1 cellular context compared by ENCODE assay signal in the genomic region with DNA sequence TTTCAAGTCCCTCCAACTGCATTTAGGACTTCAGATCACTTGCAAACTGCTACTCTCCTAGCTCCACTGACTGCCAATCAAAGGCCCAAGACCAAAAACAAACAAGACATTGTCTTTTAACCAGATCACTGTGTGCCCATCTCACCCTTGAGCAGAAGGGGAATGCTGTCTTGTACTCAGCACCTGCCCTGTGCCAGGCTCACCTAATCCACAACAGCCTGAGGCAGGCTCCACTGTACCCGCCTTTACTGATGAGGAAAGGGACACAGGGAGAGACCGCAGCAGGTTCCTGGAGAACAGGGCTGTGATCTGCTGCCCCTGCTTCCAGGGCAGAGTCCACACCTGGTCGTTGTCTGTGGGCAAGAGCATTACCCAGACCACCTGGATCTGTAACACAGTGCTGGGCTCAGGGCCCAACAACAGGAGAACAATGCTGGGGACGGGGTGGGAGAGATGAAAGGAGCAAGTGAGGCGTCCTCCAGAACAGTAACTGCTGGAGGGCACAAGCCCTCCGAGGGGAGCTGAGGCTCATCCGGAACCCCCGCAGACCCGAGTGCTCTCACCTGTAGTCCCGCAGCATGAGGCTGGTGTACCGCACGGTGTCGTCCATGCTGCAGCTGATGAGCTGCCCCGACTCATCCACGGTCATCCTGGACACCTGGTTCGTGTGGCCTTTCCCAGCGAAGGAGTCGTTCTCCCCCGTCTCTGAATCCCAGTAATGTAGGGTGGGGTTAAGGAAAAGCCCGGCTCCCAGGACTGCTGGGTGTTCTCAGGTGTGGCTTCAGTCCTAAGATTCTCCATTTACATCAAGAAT.
TF ChIP-seq lines count a peak whose summit lies in the region.

No MANE protein-coding gene starts in this region.

TF ChIP-seq in SK-N-SH treated with all-trans-retinoic acid at 6 μM for 48 hours, 23 proteins besides CTCF, POLR2A, EP300 and RAD21 (continued from another document):
- TF ChIP-seq, protein P1, sequence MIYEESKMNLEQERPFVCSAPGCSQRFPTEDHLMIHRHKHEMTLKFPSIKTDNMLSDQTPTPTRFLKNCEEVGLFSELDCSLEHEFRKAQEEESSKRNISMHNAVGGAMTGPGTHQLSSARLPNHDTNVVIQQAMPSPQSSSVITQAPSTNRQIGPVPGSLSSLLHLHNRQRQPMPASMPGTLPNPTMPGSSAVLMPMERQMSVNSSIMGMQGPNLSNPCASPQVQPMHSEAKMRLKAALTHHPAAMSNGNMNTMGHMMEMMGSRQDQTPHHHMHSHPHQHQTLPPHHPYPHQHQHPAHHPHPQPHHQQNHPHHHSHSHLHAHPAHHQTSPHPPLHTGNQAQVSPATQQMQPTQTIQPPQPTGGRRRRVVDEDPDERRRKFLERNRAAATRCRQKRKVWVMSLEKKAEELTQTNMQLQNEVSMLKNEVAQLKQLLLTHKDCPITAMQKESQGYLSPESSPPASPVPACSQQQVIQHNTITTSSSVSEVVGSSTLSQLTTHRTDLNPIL (CRISPR knock-in tag; IDR thresholded peaks at IDR 0.05; ENCODE audit: low read depth), result no peak
- TF ChIP-seq, protein P2, sequence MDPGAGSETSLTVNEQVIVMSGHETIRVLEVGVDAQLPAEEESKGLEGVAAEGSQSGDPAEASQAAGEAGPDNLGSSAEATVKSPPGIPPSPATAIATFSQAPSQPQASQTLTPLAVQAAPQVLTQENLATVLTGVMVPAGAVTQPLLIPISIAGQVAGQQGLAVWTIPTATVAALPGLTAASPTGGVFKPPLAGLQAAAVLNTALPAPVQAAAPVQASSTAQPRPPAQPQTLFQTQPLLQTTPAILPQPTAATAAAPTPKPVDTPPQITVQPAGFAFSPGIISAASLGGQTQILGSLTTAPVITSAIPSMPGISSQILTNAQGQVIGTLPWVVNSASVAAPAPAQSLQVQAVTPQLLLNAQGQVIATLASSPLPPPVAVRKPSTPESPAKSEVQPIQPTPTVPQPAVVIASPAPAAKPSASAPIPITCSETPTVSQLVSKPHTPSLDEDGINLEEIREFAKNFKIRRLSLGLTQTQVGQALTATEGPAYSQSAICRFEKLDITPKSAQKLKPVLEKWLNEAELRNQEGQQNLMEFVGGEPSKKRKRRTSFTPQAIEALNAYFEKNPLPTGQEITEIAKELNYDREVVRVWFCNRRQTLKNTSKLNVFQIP (CRISPR knock-in tag; IDR thresholded peaks at IDR 0.05; ENCODE audit: borderline replicate concordance, low read depth), result no peak
- TF ChIP-seq, protein P3, sequence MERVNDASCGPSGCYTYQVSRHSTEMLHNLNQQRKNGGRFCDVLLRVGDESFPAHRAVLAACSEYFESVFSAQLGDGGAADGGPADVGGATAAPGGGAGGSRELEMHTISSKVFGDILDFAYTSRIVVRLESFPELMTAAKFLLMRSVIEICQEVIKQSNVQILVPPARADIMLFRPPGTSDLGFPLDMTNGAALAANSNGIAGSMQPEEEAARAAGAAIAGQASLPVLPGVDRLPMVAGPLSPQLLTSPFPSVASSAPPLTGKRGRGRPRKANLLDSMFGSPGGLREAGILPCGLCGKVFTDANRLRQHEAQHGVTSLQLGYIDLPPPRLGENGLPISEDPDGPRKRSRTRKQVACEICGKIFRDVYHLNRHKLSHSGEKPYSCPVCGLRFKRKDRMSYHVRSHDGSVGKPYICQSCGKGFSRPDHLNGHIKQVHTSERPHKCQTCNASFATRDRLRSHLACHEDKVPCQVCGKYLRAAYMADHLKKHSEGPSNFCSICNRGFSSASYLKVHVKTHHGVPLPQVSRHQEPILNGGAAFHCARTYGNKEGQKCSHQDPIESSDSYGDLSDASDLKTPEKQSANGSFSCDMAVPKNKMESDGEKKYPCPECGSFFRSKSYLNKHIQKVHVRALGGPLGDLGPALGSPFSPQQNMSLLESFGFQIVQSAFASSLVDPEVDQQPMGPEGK (CRISPR knock-in tag; IDR thresholded peaks at IDR 0.05; ENCODE audit: borderline replicate concordance), result no peak
- TF ChIP-seq PPARA (CRISPR knock-in tag; IDR thresholded peaks at IDR 0.05; ENCODE audit: borderline replicate concordance), result no peak
- no peak for TF ChIP-seq ZFP30 (CRISPR knock-in tag; IDR thresholded peaks at IDR 0.05)
- TF ChIP-seq SNAI2 (CRISPR knock-in tag; IDR thresholded peaks at IDR 0.05), result no peak
- TF ChIP-seq CSDC2 (CRISPR knock-in tag; IDR thresholded peaks at IDR 0.05), result no peak
- no peak for TF ChIP-seq GLIS3 (CRISPR knock-in tag; IDR thresholded peaks at IDR 0.05)
- TF ChIP-seq TCF4 (CRISPR knock-in tag; IDR thresholded peaks at IDR 0.05; ENCODE audit: borderline replicate concordance), result no peak
- TF ChIP-seq ZNF8 (CRISPR knock-in tag; IDR thresholded peaks at IDR 0.05), result no peak
- TF ChIP-seq OSR1 (CRISPR knock-in tag; IDR thresholded peaks at IDR 0.05), result no peak
- TF ChIP-seq BACH2 (CRISPR knock-in tag; IDR thresholded peaks at IDR 0.05; ENCODE audit: borderline replicate concordance), result no peak
- TF ChIP-seq RARB (CRISPR knock-in tag; IDR thresholded peaks at IDR 0.05), result no peak
- no peak for TF ChIP-seq ZNF565 (CRISPR knock-in tag; conservative IDR thresholded peaks at IDR 0.05; ENCODE audit: low read depth)
- no peak for TF ChIP-seq ZC3H10 (CRISPR knock-in tag; IDR thresholded peaks at IDR 0.05)
